Comparison of ENCODE assay signal across 29 cellular contexts in the genomic region with DNA sequence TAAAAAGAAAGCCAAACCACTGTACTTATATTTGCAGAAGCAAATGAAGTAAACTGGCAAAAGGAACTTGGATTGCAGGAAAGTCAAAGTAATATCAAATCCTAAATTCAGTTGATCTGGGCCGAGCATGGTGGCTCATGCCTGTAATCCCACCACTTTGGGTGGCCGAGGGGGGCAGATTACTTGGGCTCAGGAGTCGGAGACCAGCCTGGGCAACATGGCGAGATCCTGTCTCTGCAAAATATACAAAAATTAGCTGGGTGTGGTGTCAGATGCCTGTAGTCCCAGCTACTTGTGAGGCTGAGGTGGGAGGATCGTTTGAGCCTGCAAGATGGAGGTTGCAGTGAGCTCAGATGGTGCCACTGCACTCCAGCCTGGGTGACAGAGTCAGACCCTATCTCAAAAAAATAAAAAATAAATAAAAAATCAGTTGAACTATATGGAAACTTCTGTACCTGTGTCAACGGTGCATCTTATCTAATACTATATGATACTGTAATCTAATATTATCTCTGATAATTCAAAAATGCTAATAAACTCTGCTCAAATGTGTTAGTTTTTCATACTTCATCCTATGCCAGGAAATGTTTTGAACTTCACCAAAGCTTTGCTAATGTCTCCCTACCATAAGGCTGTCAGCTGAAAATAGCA. TPM values are rescaled to one million over a fixed set of nuclear protein-coding genes. Genes with fewer than 3 reads are reported as not detected.
"Had no signal": no experiment of that assay in that cellular context is flagged by ENCODE, and none has a peak within 500 bp of the region (broad histone marks: within the 10 kb centered on the region; RNA-seq: fewer than 3 reads in every experiment).

No MANE protein-coding gene starts in this region.

- H3K4me3 ChIP-seq: colonic mucosa, coronary artery, dorsolateral prefrontal cortex, esophagus muscularis mucosa, esophagus squamous epithelium, gastrocnemius medialis, gastroesophageal sphincter, heart left ventricle had no signal

- H3K9me3 ChIP-seq: colonic mucosa, esophagus squamous epithelium, gastrocnemius medialis had no signal

- H3K27me3 ChIP-seq: colonic mucosa, dorsolateral prefrontal cortex, esophagus muscularis mucosa, esophagus squamous epithelium, foreskin keratinocyte, gastrocnemius medialis, gastroesophageal sphincter, heart left ventricle had no signal

- ATAC-seq: effector memory CD8-positive, alpha-beta T cell; esophagus mucosa; foreskin keratinocyte; gastrocnemius medialis; gastroesophageal sphincter; heart left ventricle had no signal

- H3K4me1 Mint-ChIP-seq: endodermal cell had no signal

- H3K9me3 Mint-ChIP-seq: dendritic cell treated with granulocyte-macrophage colony-stimulating factor and Interleukin-4, amounts not matched to agents 40 ng/mL and 50 ng/mL, for 4 days; effector memory CD8-positive, alpha-beta T cell had no signal

- H3K27ac ChIP-seq: colonic mucosa, coronary artery, epithelial cell of prostate, esophagus muscularis mucosa, esophagus squamous epithelium, foreskin keratinocyte, gastrocnemius medialis, gastroesophageal sphincter, heart left ventricle had no signal

- H3K27ac Mint-ChIP-seq: dendritic cell treated with granulocyte-macrophage colony-stimulating factor and Interleukin-4, amounts not matched to agents 40 ng/mL and 50 ng/mL, for 4 days; effector memory CD8-positive, alpha-beta T cell; endodermal cell had no signal

- FAIRE-seq: colon, endometrium, endothelial cell of umbilical vein, frontal cortex had no signal

- H3K4me1 ChIP-seq: colonic mucosa, esophagus muscularis mucosa, foreskin keratinocyte, gastrocnemius medialis had no signal

- H3K27me3 Mint-ChIP-seq: dendritic cell treated with granulocyte-macrophage colony-stimulating factor and Interleukin-4, amounts not matched to agents 40 ng/mL and 50 ng/mL, for 4 days; effector memory CD8-positive, alpha-beta T cell had no signal

- H3K4me3 Mint-ChIP-seq: dendritic cell treated with granulocyte-macrophage colony-stimulating factor and Interleukin-4, amounts not matched to agents 40 ng/mL and 50 ng/mL, for 4 days; effector memory CD8-positive, alpha-beta T cell; endodermal cell had no signal

- DNase-seq: colonic mucosa; cortex of kidney; dermis blood vessel endothelial cell; dorsolateral prefrontal cortex; effector CD4-positive, alpha-beta T cell; effector CD8-positive, alpha-beta T cell; effector memory CD4-positive, alpha-beta T cell; effector memory CD8-positive, alpha-beta T cell; endodermal cell; erythroblast; esophagus squamous epithelium; foreskin fibroblast; foreskin keratinocyte; foreskin melanocyte; gastrocnemius medialis; glutamatergic neuron; head of caudate nucleus; heart left ventricle had no signal

RNA-seq across cellular contexts. Expression of gene CCDC152, which starts 45.0 kb away (rescaled TPM):
- total RNA-seq: chondrocyte, esophagus mucosa had no signal
